In genomic region chr16:72474511-72475123, GRCh38 we compare ENCODE assay signal across 10 cellular contexts.
DNase-seq lines count a peak whose midpoint lies in the region; ATAC-seq, FAIRE-seq and TF ChIP-seq lines count a peak whose summit lies in the region.
"Had no signal": no experiment of that assay in that cellular context is flagged by ENCODE, and none has a peak within 500 bp of the region (broad histone marks: within the 10 kb centered on the region; RNA-seq: fewer than 3 reads in every experiment).

No MANE protein-coding gene starts in this region.

- DNase-seq in HepG2 (ENCODE audit: low spot score) = peak; percentile 61
- DNase-seq in right lobe of liver = no peak
- DNase-seq in T-helper 17 cell = no peak
- DNase-seq in fibroblast of the aortic adventitia (ENCODE audit: low read depth) = peak; percentile 69
- DNase-seq in cortex of kidney (lab: John Stamatoyannopoulos, UW) = no peak
- no peak for DNase-seq in iPS-NIHi7 (ENCODE audit: extremely low spot score)
- DNase-seq in NCI-H2029 treated with DMSO at 0.1 percent for 48 hours (lab: John Stamatoyannopoulos, UW) = no peak
- DNase-seq: stimulated activated CD4-positive, alpha-beta T cell treated with anti-CD3 and anti-CD28 coated beads, Interleukin-12 subunit alpha, Interleukin-12 subunit beta, amount 100 ng/mL, for 4 hours had no signal

- TF ChIP-seq EP300 in HepG2 (IDR thresholded peaks at IDR 0.05; ENCODE audit: low read depth in 2 of 2, low read length in 2 of 2) (peak in 1 of 2 experiments; percentile 10; a peak in 1 of 4 replicates), HepG2 (CRISPR knock-in tag; IDR thresholded peaks at IDR 0.05; ENCODE audit: borderline replicate concordance) (no peak)

- FAIRE-seq in HepG2 (lab: Jason Lieb, UNC) = peak; percentile 18

- TF ChIP-seq RAD21 in HepG2 (CRISPR knock-in tag; IDR thresholded peaks at IDR 0.05) = no peak

- TF ChIP-seq POLR2A in HepG2 (IDR thresholded peaks at IDR 0.05; ENCODE audit: insufficient read depth in 1 of 2, low read depth in 2 of 2, low read length in 2 of 2) (no peak), right lobe of liver (IDR thresholded peaks at IDR 0.05) (no peak)

- peak overlapping the region; percentile 90 for H3K27ac Mint-ChIP-seq in T-helper 17 cell

- CTCF ChIA-PET in HepG2 (lab: Yijun Ruan, JAX; ENCODE audit: low intra/inter-chr PET ratio, low total read pairs) = no interaction called here

- H3K36me3 ChIP-seq in HepG2 (replicated peaks in 1 of 2; ENCODE audit: control insufficient read depth in 1 of 2, insufficient read depth in 2 of 2, low read length in 2 of 2) = no peaks in the 10 kb centered on the region
- no peaks in the 10 kb centered on the region for H3K36me3 ChIP-seq in right lobe of liver
- H3K36me3 ChIP-seq: thoracic aorta had no signal

- no peaks in the 10 kb centered on the region for H3K27me3 ChIP-seq in HepG2 (ENCODE audit: control insufficient read depth in 1 of 2, insufficient read depth in 2 of 2, low read length in 2 of 2)
- no peaks in the 10 kb centered on the region for H3K27me3 ChIP-seq in right lobe of liver

- H3K4me1 ChIP-seq in HepG2 (ENCODE audit: insufficient read depth, low read length) (peaks cover 33% of the 10 kb centered on the region), right lobe of liver (no peaks in the 10 kb centered on the region)

- H3K36me3 Mint-ChIP-seq in T-helper 17 cell (ENCODE audit: low read depth) = peaks cover 5% of the 10 kb centered on the region

- H3K27me3 Mint-ChIP-seq in T-helper 17 cell = no peaks in the 10 kb centered on the region

- H3K4me3 ChIP-seq in HepG2 (replicated peaks in 1 of 3; ENCODE audit: insufficient read depth in 1 of 3, low read depth in 2 of 3, low read length in 3 of 3) (no peak overlapping the region), right lobe of liver (no peak overlapping the region), fibroblast of the aortic adventitia (ENCODE audit: low read depth, low read length) (no peak overlapping the region)
- H3K4me3 ChIP-seq: thoracic aorta had no signal

- H3K9ac ChIP-seq in HepG2 (ENCODE audit: insufficient read depth, low read depth, low read length) = no peak overlapping the region; the same call in 1 of the 2 replicates

- H3K27ac ChIP-seq in HepG2 (ENCODE audit: extremely low read length, insufficient read depth, low read length) = no peak overlapping the region
- H3K27ac ChIP-seq in right lobe of liver = no peak overlapping the region
- H3K27ac ChIP-seq: thoracic aorta had no signal

- WGBS in HepG2 (ENCODE audit: low lambda C conversion rate) = 54% methylated on average over 2 of the region's 2 CpGs
- WGBS in right lobe of liver (ENCODE audit: insufficient coverage, low coverage, low lambda C conversion rate, missing lambda C conversion rate) = 70% methylated on average over 2 of the region's 2 CpGs

- peaks cover 14% of the 10 kb centered on the region for H3K4me1 Mint-ChIP-seq in T-helper 17 cell

- no TSS peak for BruUV-seq in HepG2 (replicated peaks; lab: Mats Ljungman, UMichigan)

- TF ChIP-seq CTCF in HepG2 (CRISPR knock-in tag; IDR thresholded peaks at IDR 0.05) (no peak), right lobe of liver (IDR thresholded peaks at IDR 0.05) (no peak), fibroblast of the aortic adventitia (IDR thresholded peaks at IDR 0.05; ENCODE audit: insufficient read depth, low read length) (no peak)

- in situ Hi-C loops in HepG2 (cut with HindIII; ENCODE audit: extremely low pct_ligation_motif_present, low pct_unique_long_range_greater_than_20kb) = no loop called here

- H3K4me2 ChIP-seq in HepG2 (ENCODE audit: low read depth, low read length) = no peak overlapping the region

- H3K4me3 Mint-ChIP-seq in T-helper 17 cell = peak overlapping the region; percentile 41

- no peaks in the 10 kb centered on the region for H3K79me2 ChIP-seq in HepG2 (ENCODE audit: insufficient read depth, low read length)

- H3K9me3 ChIP-seq in HepG2 (ENCODE audit: low read length) = no peaks in the 10 kb centered on the region
- H3K9me3 ChIP-seq in right lobe of liver = no peaks in the 10 kb centered on the region
- no peaks in the 10 kb centered on the region for H3K9me3 ChIP-seq in T-helper 17 cell (ENCODE audit: control insufficient read depth, low read length, poor library complexity, severe bottlenecking)
- H3K9me3 ChIP-seq: thoracic aorta had no signal

- no peaks in the 10 kb centered on the region for H4K20me1 ChIP-seq in HepG2 (ENCODE audit: insufficient read depth, low read length)

- POLR2A ChIA-PET in HepG2 (lab: Yijun Ruan, JAX) = no interaction called here

- H2AFZ ChIP-seq in HepG2 (ENCODE audit: low read length) = no peak overlapping the region

- ATAC-seq in HepG2 (peak; percentile 25; the same call in 1 of the 3 replicates), right lobe of liver (no peak), T-helper 17 cell (peak; percentile 64), HG03159 (IDR thresholded peaks at IDR 0.05; ENCODE audit: unreplicated experiment) (no peak)

- intact Hi-C loops in HepG2 (cut with micrococcal nuclease; ENCODE audit: unreplicated experiment) = no loop called here
- intact Hi-C loops in right lobe of liver (cut with DNase I) = no loop called here

TF ChIP-seq in HepG2, 621 proteins besides CTCF, POLR2A, EP300 and RAD21:
- peak; percentile 24; the same call in 1 of the 2 replicates for TF ChIP-seq SOX5 (CRISPR knock-in tag; IDR thresholded peaks at IDR 0.05; ENCODE audit: borderline replicate concordance)
- TF ChIP-seq MTA3 (CRISPR knock-in tag; IDR thresholded peaks at IDR 0.05) = no peak
- peak in 1 of 2 experiments; percentile 5; a peak in 1 of 4 replicates for TF ChIP-seq MAFK (conservative IDR thresholded peaks at IDR 0.05 in 1 of 2, IDR thresholded peaks at IDR 0.05 in 1 of 2; ENCODE audit: low read length in 2 of 2)
- no peak for TF ChIP-seq SOX13 (IDR thresholded peaks at IDR 0.05)
- TF ChIP-seq SOX13 (CRISPR knock-in tag; conservative IDR thresholded peaks at IDR 0.05 in 1 of 2, IDR thresholded peaks at IDR 0.05 in 1 of 2) = peak in 1 of 2 experiments; percentile 28; a peak in 1 of 4 replicates

Comparison
In these comparisons a context has a peak if more than half of its experiments do, and no peak if none do; other contexts are left out.
1. ATAC-seq: peak in HepG2 (single experiment) and T-helper 17 cell (single experiment); none in right lobe of liver (0 of 4) and HG03159 (single experiment).
2. DNase-seq: peak in HepG2 (single experiment) and fibroblast of the aortic adventitia (single experiment); none in right lobe of liver (0 of 3), T-helper 17 cell (0 of 3), cortex of kidney (single experiment), iPS-NIHi7 (single experiment) and NCI-H2029 treated with DMSO at 0.1 percent for 48 hours (single experiment).